In genomic region chr2:20382965-20383800, GRCh38 we compare ENCODE assay signal across 1 cellular context.
TF ChIP-seq lines count a peak whose summit lies in the region.

No MANE protein-coding gene starts in this region.

TF ChIP-seq in SK-N-SH, 30 proteins besides CTCF, POLR2A, EP300 and RAD21 (continued from another document):
- TF ChIP-seq REST (IDR thresholded peaks at IDR 0.05; ENCODE audit: low read depth, low read length) (no peak), RFX5 (IDR thresholded peaks at IDR 0.05; ENCODE audit: low read length) (no peak), CHD2 (IDR thresholded peaks at IDR 0.05; ENCODE audit: low read length, partially characterized antibody) (no peak), NRF1 (IDR thresholded peaks at IDR 0.05; ENCODE audit: low read depth, low read length) (no peak), IRF3 (IDR thresholded peaks at IDR 0.05; ENCODE audit: low read depth, low read length) (no peak), YY1 (IDR thresholded peaks at IDR 0.05; ENCODE audit: low read depth) (no peak), ELF1 (IDR thresholded peaks at IDR 0.05) (no peak), FOXM1 (IDR thresholded peaks at IDR 0.05; ENCODE audit: low read depth) (no peak), RXRA (IDR thresholded peaks at IDR 0.05; ENCODE audit: borderline replicate concordance, low read depth) (no peak), TCF12 (IDR thresholded peaks at IDR 0.05) (no peak)
